ENCODE assay signal across 1 cellular context in the genomic region with DNA sequence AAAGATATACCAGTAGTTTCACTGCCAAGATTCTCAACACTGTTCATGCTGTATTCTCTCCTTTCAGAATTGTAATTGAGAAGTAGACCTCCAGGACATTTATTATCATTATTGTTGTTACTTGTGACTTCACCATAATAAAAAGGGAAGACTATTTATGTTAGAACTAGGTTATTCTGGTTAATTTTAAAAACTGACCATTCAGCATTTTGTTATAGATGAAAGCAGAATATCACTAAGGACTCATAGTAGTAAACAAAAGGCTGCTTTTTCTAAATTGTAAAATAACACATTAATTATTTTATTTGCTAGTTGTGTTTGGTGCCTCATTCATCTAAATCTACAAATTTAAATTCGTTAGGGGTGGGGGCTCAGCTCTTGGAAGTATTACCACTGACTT.
TF ChIP-seq lines count a peak whose summit lies in the region.

No MANE protein-coding gene starts in this region.

TF ChIP-seq in H1, 55 proteins besides CTCF, POLR2A, EP300 and RAD21:
- TF ChIP-seq HDAC6 (IDR thresholded peaks at IDR 0.05; ENCODE audit: low read depth, low read length) (no peak), KDM4A (IDR thresholded peaks at IDR 0.05; ENCODE audit: low read depth, low read length, severe bottlenecking) (no peak), SIRT6 (IDR thresholded peaks at IDR 0.05; ENCODE audit: low read length) (no peak), BCL11A (IDR thresholded peaks at IDR 0.05; ENCODE audit: low read depth in 2 of 2, low read length in 2 of 2) (no peak), TBP (IDR thresholded peaks at IDR 0.05; ENCODE audit: low read depth, low read length) (no peak), CHD2 (IDR thresholded peaks at IDR 0.05; ENCODE audit: low read length) (no peak), POU5F1 (IDR thresholded peaks at IDR 0.05; ENCODE audit: low read depth, low read length) (no peak), GTF2F1 (IDR thresholded peaks at IDR 0.05; ENCODE audit: borderline replicate concordance, low read depth, low read length) (no peak), CHD1 (IDR thresholded peaks at IDR 0.05; ENCODE audit: low read depth, low read length) (no peak), POLR2AphosphoS5 (IDR thresholded peaks at IDR 0.05; ENCODE audit: low read depth, low read length) (no peak), RBBP5 (IDR thresholded peaks at IDR 0.05; ENCODE audit: borderline replicate concordance, low read depth, low read length) (no peak), CREB1 (IDR thresholded peaks at IDR 0.05) (no peak), SAP30 (IDR thresholded peaks at IDR 0.05; ENCODE audit: insufficient read depth, insufficient replicate concordance, low read length) (no peak), SIN3A (conservative IDR thresholded peaks at IDR 0.05 in 1 of 2, IDR thresholded peaks at IDR 0.05 in 1 of 2; ENCODE audit: low read depth in 1 of 2, low read length in 2 of 2) (no peak), JUN (IDR thresholded peaks at IDR 0.05; ENCODE audit: low read depth, low read length) (no peak), CBX5 (IDR thresholded peaks at IDR 0.05; ENCODE audit: low read depth, low read length) (no peak), GABPA (IDR thresholded peaks at IDR 0.05; ENCODE audit: borderline replicate concordance, insufficient read depth, low read length) (no peak)
- TF ChIP-seq, protein P1, sequence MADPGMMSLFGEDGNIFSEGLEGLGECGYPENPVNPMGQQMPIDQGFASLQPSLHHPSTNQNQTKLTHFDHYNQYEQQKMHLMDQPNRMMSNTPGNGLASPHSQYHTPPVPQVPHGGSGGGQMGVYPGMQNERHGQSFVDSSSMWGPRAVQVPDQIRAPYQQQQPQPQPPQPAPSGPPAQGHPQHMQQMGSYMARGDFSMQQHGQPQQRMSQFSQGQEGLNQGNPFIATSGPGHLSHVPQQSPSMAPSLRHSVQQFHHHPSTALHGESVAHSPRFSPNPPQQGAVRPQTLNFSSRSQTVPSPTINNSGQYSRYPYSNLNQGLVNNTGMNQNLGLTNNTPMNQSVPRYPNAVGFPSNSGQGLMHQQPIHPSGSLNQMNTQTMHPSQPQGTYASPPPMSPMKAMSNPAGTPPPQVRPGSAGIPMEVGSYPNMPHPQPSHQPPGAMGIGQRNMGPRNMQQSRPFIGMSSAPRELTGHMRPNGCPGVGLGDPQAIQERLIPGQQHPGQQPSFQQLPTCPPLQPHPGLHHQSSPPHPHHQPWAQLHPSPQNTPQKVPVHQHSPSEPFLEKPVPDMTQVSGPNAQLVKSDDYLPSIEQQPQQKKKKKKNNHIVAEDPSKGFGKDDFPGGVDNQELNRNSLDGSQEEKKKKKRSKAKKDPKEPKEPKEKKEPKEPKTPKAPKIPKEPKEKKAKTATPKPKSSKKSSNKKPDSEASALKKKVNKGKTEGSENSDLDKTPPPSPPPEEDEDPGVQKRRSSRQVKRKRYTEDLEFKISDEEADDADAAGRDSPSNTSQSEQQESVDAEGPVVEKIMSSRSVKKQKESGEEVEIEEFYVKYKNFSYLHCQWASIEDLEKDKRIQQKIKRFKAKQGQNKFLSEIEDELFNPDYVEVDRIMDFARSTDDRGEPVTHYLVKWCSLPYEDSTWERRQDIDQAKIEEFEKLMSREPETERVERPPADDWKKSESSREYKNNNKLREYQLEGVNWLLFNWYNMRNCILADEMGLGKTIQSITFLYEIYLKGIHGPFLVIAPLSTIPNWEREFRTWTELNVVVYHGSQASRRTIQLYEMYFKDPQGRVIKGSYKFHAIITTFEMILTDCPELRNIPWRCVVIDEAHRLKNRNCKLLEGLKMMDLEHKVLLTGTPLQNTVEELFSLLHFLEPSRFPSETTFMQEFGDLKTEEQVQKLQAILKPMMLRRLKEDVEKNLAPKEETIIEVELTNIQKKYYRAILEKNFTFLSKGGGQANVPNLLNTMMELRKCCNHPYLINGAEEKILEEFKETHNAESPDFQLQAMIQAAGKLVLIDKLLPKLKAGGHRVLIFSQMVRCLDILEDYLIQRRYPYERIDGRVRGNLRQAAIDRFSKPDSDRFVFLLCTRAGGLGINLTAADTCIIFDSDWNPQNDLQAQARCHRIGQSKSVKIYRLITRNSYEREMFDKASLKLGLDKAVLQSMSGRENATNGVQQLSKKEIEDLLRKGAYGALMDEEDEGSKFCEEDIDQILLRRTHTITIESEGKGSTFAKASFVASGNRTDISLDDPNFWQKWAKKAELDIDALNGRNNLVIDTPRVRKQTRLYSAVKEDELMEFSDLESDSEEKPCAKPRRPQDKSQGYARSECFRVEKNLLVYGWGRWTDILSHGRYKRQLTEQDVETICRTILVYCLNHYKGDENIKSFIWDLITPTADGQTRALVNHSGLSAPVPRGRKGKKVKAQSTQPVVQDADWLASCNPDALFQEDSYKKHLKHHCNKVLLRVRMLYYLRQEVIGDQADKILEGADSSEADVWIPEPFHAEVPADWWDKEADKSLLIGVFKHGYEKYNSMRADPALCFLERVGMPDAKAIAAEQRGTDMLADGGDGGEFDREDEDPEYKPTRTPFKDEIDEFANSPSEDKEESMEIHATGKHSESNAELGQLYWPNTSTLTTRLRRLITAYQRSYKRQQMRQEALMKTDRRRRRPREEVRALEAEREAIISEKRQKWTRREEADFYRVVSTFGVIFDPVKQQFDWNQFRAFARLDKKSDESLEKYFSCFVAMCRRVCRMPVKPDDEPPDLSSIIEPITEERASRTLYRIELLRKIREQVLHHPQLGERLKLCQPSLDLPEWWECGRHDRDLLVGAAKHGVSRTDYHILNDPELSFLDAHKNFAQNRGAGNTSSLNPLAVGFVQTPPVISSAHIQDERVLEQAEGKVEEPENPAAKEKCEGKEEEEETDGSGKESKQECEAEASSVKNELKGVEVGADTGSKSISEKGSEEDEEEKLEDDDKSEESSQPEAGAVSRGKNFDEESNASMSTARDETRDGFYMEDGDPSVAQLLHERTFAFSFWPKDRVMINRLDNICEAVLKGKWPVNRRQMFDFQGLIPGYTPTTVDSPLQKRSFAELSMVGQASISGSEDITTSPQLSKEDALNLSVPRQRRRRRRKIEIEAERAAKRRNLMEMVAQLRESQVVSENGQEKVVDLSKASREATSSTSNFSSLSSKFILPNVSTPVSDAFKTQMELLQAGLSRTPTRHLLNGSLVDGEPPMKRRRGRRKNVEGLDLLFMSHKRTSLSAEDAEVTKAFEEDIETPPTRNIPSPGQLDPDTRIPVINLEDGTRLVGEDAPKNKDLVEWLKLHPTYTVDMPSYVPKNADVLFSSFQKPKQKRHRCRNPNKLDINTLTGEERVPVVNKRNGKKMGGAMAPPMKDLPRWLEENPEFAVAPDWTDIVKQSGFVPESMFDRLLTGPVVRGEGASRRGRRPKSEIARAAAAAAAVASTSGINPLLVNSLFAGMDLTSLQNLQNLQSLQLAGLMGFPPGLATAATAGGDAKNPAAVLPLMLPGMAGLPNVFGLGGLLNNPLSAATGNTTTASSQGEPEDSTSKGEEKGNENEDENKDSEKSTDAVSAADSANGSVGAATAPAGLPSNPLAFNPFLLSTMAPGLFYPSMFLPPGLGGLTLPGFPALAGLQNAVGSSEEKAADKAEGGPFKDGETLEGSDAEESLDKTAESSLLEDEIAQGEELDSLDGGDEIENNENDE (IDR thresholded peaks at IDR 0.05; ENCODE audit: insufficient replicate concordance, low read length): no peak
